Comparison of ENCODE assay signal across 11 cellular contexts in the genomic region with DNA sequence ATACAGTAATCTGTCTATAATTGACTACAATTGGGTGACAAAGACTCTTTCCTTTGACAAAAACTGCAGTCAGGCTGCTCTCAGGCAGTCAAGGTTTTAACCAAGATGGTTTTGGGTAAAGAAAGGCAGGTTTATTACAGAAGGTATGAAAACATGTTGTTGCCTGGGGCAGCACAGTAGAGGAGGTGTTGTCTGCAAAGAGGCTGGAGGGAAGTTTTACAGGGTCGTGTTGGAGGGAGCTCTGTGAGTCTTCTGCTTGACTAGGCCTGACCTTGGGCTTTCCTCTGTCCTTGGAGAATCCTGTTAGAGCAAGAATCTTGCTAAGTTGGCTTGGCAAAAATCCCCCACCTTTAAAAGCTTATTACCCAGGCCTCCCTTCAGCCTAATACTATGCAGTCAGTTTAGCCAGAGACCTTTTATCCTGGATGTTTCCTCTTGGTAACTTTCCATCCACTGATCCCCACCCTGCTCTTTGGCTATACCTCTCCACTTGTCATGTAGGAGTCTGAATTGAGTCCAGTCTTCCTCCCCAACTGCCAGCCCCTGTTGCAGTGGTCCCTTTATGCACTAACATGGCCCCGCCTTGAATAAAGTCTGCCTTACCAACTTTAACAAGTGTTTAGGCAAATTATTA.
DNase-seq lines count a peak whose midpoint lies in the region; ATAC-seq and TF ChIP-seq lines count a peak whose summit lies in the region.
"Had no signal": no experiment of that assay in that cellular context is flagged by ENCODE, and none has a peak within 500 bp of the region (broad histone marks: within the 10 kb centered on the region; RNA-seq: fewer than 3 reads in every experiment).

No MANE protein-coding gene starts in this region.

- no peak overlapping the region for H3K4me3 Mint-ChIP-seq in CD4-positive, alpha-beta memory T cell
- H3K4me3 Mint-ChIP-seq: activated naive CD4-positive, alpha-beta T cell treated with anti-CD3 and anti-CD28 coated beads, Interleukin-2, amount 50 U/mL, for 24 hours had no signal

- no peaks in the 10 kb centered on the region for H3K4me1 ChIP-seq in CD4-positive, alpha-beta memory T cell (ENCODE audit: insufficient read depth, low read length)
- peaks cover 21% of the 10 kb centered on the region for H3K4me1 ChIP-seq in Panc1 (ENCODE audit: control insufficient read depth, insufficient read depth, low read length)

- DNase-seq in CD4-positive, alpha-beta memory T cell = no peak
- DNase-seq in Panc1 (ENCODE audit: low read depth, low spot score) (no peak), fibroblast of villous mesenchyme (ENCODE audit: low read depth) (peak; percentile 5), sciatic nerve (ENCODE audit: low spot score) (no peak), MV-4-11 (lab: John Stamatoyannopoulos, UW) (no peak), ecto neural progenitor cell (ENCODE audit: low spot score) (no peak)
- DNase-seq: NCI-H1436, NCI-H69, testis had no signal

- POLR2A ChIA-PET in CD4-positive, alpha-beta memory T cell (lab: Charles Lee; ENCODE audit: partially characterized antibody) = no interaction called here
- POLR2A ChIA-PET in Panc1 (lab: Charles Lee) = no interaction called here

- in situ Hi-C loops in Panc1 (cut with HindIII; ENCODE audit: low pct_unique_long_range_greater_than_20kb, low sequenced_read_pairs) = no loop called here

- peaks cover 10% of the 10 kb centered on the region for H3K36me3 ChIP-seq in CD4-positive, alpha-beta memory T cell (ENCODE audit: insufficient read depth, low read length)
- H3K36me3 ChIP-seq in Panc1 (ENCODE audit: control insufficient read depth, insufficient read depth, low read length) = no peaks in the 10 kb centered on the region

- CTCF ChIA-PET in CD4-positive, alpha-beta memory T cell (lab: Charles Lee; ENCODE audit: partially characterized antibody) = no interaction called here
- CTCF ChIA-PET in Panc1 (lab: Charles Lee) = no interaction called here

- intact Hi-C loops in CD4-positive, alpha-beta memory T cell (cut with micrococcal nuclease) = no loop called here
- intact Hi-C loops in Panc1 (cut with micrococcal nuclease; ENCODE audit: unreplicated experiment) (no loop called here), sciatic nerve (cut with DNase I) (no loop called here)

- ATAC-seq in Panc1 (peak; percentile 72), sciatic nerve (peak; percentile 22), HG03139 (IDR thresholded peaks at IDR 0.05; ENCODE audit: unreplicated experiment) (no peak)

- no peak for TF ChIP-seq CTCF in Panc1 (IDR thresholded peaks at IDR 0.05)
- no peak for TF ChIP-seq CTCF in fibroblast of villous mesenchyme (IDR thresholded peaks at IDR 0.05; ENCODE audit: insufficient read depth, low read depth, low read length)

- H3K4me3 ChIP-seq in CD4-positive, alpha-beta memory T cell (ENCODE audit: low read length in 2 of 2) = no peak overlapping the region
- H3K4me3 ChIP-seq in Panc1 (ENCODE audit: low read depth in 2 of 2, low read length in 2 of 2) (no peak overlapping the region), fibroblast of villous mesenchyme (ENCODE audit: low read depth, low read length) (no peak overlapping the region)
- H3K4me3 ChIP-seq: testis had no signal

- TSS peak; percentile 31 for BruUV-seq in Panc1 (replicated peaks; lab: Mats Ljungman, UMichigan)

- H3K9me3 ChIP-seq in CD4-positive, alpha-beta memory T cell (ENCODE audit: control insufficient read depth in 1 of 2, low read length in 2 of 2) = no peaks in the 10 kb centered on the region
- H3K9me3 ChIP-seq in Panc1 (ENCODE audit: control insufficient read depth, insufficient read depth, low read depth, low read length) = no peaks in the 10 kb centered on the region
- H3K9me3 ChIP-seq: testis had no signal

- no peaks in the 10 kb centered on the region for H3K27me3 ChIP-seq in CD4-positive, alpha-beta memory T cell (ENCODE audit: insufficient read depth, low read length)
- H3K27me3 ChIP-seq in Panc1 (ENCODE audit: control insufficient read depth, insufficient read depth, low read length) = no peaks in the 10 kb centered on the region
- H3K27me3 ChIP-seq: testis had no signal

- H3K27ac ChIP-seq in CD4-positive, alpha-beta memory T cell (ENCODE audit: low read depth, low read length) = no peak overlapping the region
- H3K27ac ChIP-seq in Panc1 (ENCODE audit: low read length) = peak overlapping the region; percentile 25; the same call in 1 of the 2 replicates

- H3K27ac Mint-ChIP-seq in CD4-positive, alpha-beta memory T cell = peak overlapping the region in 6 of 7 donors; percentile 16 to 72 (median 40)
- H3K27ac Mint-ChIP-seq: activated naive CD4-positive, alpha-beta T cell treated with anti-CD3 and anti-CD28 coated beads, Interleukin-2, amount 50 U/mL, for 24 hours had no signal

- H3K27me3 Mint-ChIP-seq in CD4-positive, alpha-beta memory T cell = no peaks in the 10 kb centered on the region
- H3K27me3 Mint-ChIP-seq: activated naive CD4-positive, alpha-beta T cell treated with anti-CD3 and anti-CD28 coated beads, Interleukin-2, amount 50 U/mL, for 24 hours had no signal

- H3K36me3 Mint-ChIP-seq in CD4-positive, alpha-beta memory T cell = peaks cover 51 to 62% of the 10 kb centered on the region in 2 donors

- no peaks in the 10 kb centered on the region for H3K9me3 Mint-ChIP-seq in CD4-positive, alpha-beta memory T cell
- H3K9me3 Mint-ChIP-seq: activated naive CD4-positive, alpha-beta T cell treated with anti-CD3 and anti-CD28 coated beads, Interleukin-2, amount 50 U/mL, for 24 hours had no signal

- H3K4me1 Mint-ChIP-seq in CD4-positive, alpha-beta memory T cell = peaks cover 0 to 3% (median 0%) of the 10 kb centered on the region in 4 donors
- H3K4me1 Mint-ChIP-seq: activated naive CD4-positive, alpha-beta T cell treated with anti-CD3 and anti-CD28 coated beads, Interleukin-2, amount 50 U/mL, for 24 hours had no signal
